In the genomic region with DNA sequence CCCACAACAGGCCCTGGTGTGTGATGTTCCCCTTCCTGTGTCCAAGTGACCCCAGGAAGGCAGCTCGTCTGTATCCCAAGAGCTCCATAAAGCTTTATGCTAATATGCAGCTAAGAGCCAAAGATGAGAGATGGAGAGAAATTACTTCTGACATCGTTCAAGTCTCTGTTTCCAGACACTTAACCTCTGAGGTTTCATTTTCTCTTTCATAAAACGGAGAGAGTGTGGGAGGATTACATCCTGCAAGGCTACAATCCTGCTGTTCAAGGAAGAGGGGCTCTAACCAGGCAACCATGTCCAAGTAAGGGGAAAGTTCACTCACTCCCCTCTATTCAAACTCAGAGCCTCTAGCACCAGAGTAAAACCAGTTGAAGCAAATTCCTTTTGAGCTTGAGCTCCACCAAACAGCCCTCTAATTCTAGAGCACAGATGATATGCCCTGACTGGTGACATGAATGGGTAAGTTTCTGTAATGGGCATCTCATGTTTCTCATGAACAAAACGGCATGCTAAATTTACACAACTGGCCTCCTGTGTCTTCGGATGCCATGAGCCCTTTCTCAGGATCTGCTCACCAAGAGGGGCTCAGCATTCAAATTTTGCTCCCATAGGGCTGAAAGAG, we compare ENCODE assay signal across 11 cellular contexts.
DNase-seq lines count a peak whose midpoint lies in the region; ATAC-seq and TF ChIP-seq lines count a peak whose summit lies in the region.
"Had no signal": no experiment of that assay in that cellular context is flagged by ENCODE, and none has a peak within 500 bp of the region (broad histone marks: within the 10 kb centered on the region; RNA-seq: fewer than 3 reads in every experiment).

No MANE protein-coding gene starts in this region.

- no peak overlapping the region for H4K91ac ChIP-seq in H9 (ENCODE audit: insufficient read length, low read depth, low read length)

- no peak overlapping the region for H2BK12ac ChIP-seq in H9 (ENCODE audit: insufficient read length, low read depth, low read length)

- no CpG with 5 or more reads among the region's 5 CpGs for WGBS in H9 (ENCODE audit: extremely low coverage, insufficient read length, low lambda C conversion rate)

- no peak overlapping the region for H3K14ac ChIP-seq in H9 (ENCODE audit: insufficient read depth, low read length)

- CTCF ChIA-PET in activated CD4-positive, alpha-beta T cell treated with anti-CD3 and anti-CD28 coated beads for 36 hours (lab: Charles Lee), result no interaction called here

- H3K9me3 ChIP-seq in Karpas-422 (ENCODE audit: low read length) (no peaks in the 10 kb centered on the region), H9 (ENCODE audit: control insufficient read depth, low read depth, low read length) (no peaks in the 10 kb centered on the region)

- H2BK5ac ChIP-seq in H9 (ENCODE audit: insufficient read length, low read length), result no peak overlapping the region

- H2BK20ac ChIP-seq in H9 (ENCODE audit: low read depth, low read length, poor library complexity, severe bottlenecking), result no peak overlapping the region

- no peaks in the 10 kb centered on the region for H3K9me2 ChIP-seq in Karpas-422 (replicated peaks; ENCODE audit: insufficient read depth, low read length)

- no peaks in the 10 kb centered on the region for H4K20me1 ChIP-seq in Karpas-422 (ENCODE audit: insufficient read depth, low read depth, low read length)
- H4K20me1 ChIP-seq in H9 (ENCODE audit: control insufficient read depth, insufficient read depth, insufficient read length), result no peaks in the 10 kb centered on the region

- H4K8ac ChIP-seq in H9 (replicated peaks; ENCODE audit: insufficient read length, low read depth, low read length), result no peak overlapping the region

- H2BK120ac ChIP-seq in H9 (ENCODE audit: low read depth, low read length, poor library complexity, severe bottlenecking), result no peak overlapping the region

- no peak overlapping the region for H4K5ac ChIP-seq in H9 (ENCODE audit: insufficient read length, low read depth, low read length)

- H3K4me3 ChIP-seq in Karpas-422 (ENCODE audit: low read length), result peak overlapping the region; percentile 69

- ATAC-seq in activated CD4-positive, alpha-beta T cell treated with anti-CD3 and anti-CD28 coated beads for 36 hours, result peak; percentile 68
- peak; percentile 65 for ATAC-seq in GM21619 (IDR thresholded peaks at IDR 0.05; ENCODE audit: unreplicated experiment)

- H3K36me3 Mint-ChIP-seq in activated CD4-positive, alpha-beta T cell treated with anti-CD3 and anti-CD28 coated beads for 36 hours (ENCODE audit: low read depth), result no peaks in the 10 kb centered on the region
- peaks cover 5% of the 10 kb centered on the region for H3K36me3 Mint-ChIP-seq in nephron progenitor cell (ENCODE audit: low read depth)
- H3K36me3 Mint-ChIP-seq in H9 (ENCODE audit: insufficient read depth in 1 of 3, low read depth in 3 of 3), result peaks cover 0 to 7% (median 2%) of the 10 kb centered on the region in 3 experiments; a peak in 2 of 7 replicates

- TF ChIP-seq CTCF in nephron progenitor cell (IDR thresholded peaks at IDR 0.05) (no peak), H9 (conservative IDR thresholded peaks at IDR 0.05) (no peak)

- H3K27me3 ChIP-seq in Karpas-422 (ENCODE audit: low read length) (no peaks in the 10 kb centered on the region), H9 (ENCODE audit: insufficient read depth, low read length) (no peaks in the 10 kb centered on the region)

- H3K9ac ChIP-seq in Karpas-422 (ENCODE audit: low read length), result peak overlapping the region; percentile 77
- H3K9ac ChIP-seq in H9 (ENCODE audit: extremely low read depth, insufficient read length, low read length), result no peak overlapping the region

- DNase-seq in activated CD4-positive, alpha-beta T cell treated with anti-CD3 and anti-CD28 coated beads for 36 hours, result no peak
- DNase-seq in activated CD4-positive, alpha-beta T cell treated with anti-CD3 and anti-CD28 coated beads for 4 hours, result no peak
- DNase-seq in Karpas-422 (peak; percentile 88), nephron progenitor cell (no peak), NCI-H2029 treated with DMSO at 0.1 percent for 48 hours (lab: John Stamatoyannopoulos, UW) (no peak), H9 (no peak)
- DNase-seq in activated effector memory CD4-positive, alpha-beta T cell treated with Interleukin-2 at 50 U/mL for 16 hours, result no peak
- DNase-seq: KBM-7, nucleus accumbens had no signal

- H3K9me3 Mint-ChIP-seq in activated CD4-positive, alpha-beta T cell treated with anti-CD3 and anti-CD28 coated beads for 36 hours (ENCODE audit: low read depth), result no peaks in the 10 kb centered on the region
- H3K9me3 Mint-ChIP-seq in nephron progenitor cell (peaks cover 13% of the 10 kb centered on the region), H9 (peaks cover 4 to 8% of the 10 kb centered on the region in 2 experiments; a peak in 4 of 5 replicates)

- H3K4me3 Mint-ChIP-seq in activated CD4-positive, alpha-beta T cell treated with anti-CD3 and anti-CD28 coated beads for 36 hours, result no peak overlapping the region
- no peak overlapping the region for H3K4me3 Mint-ChIP-seq in nephron progenitor cell
- H3K4me3 Mint-ChIP-seq in H9, result no peak overlapping the region

- no peaks in the 10 kb centered on the region for H3K36me3 ChIP-seq in Karpas-422 (ENCODE audit: insufficient read depth, low read length)

- no peaks in the 10 kb centered on the region for H3K23me2 ChIP-seq in H9 (ENCODE audit: insufficient read length, low read depth, low read length, poor library complexity, severe bottlenecking)

- peaks cover 9% of the 10 kb centered on the region for H3K4me1 Mint-ChIP-seq in activated CD4-positive, alpha-beta T cell treated with anti-CD3 and anti-CD28 coated beads for 36 hours
- H3K4me1 Mint-ChIP-seq in nephron progenitor cell, result peaks cover 39% of the 10 kb centered on the region
- peaks cover 16 to 19% of the 10 kb centered on the region in 2 experiments for H3K4me1 Mint-ChIP-seq in H9

- peaks cover 2% of the 10 kb centered on the region for H3K27me3 Mint-ChIP-seq in activated CD4-positive, alpha-beta T cell treated with anti-CD3 and anti-CD28 coated beads for 36 hours
- H3K27me3 Mint-ChIP-seq in nephron progenitor cell (ENCODE audit: low read depth, poor library complexity) (no peaks in the 10 kb centered on the region), H9 (ENCODE audit: low read depth) (no peaks in the 10 kb centered on the region)

- H3K79me1 ChIP-seq in H9 (ENCODE audit: insufficient read depth, low read depth, low read length, poor library complexity, severe bottlenecking), result no peaks in the 10 kb centered on the region

- no peak overlapping the region for H3K27ac Mint-ChIP-seq in activated CD4-positive, alpha-beta T cell treated with anti-CD3 and anti-CD28 coated beads for 36 hours
- H3K27ac Mint-ChIP-seq in nephron progenitor cell (peak overlapping the region; percentile 80), H9 (no peak overlapping the region; a peak in 1 of 7 replicates)

- H3K27ac ChIP-seq in Karpas-422 (ENCODE audit: low read length) (peak overlapping the region; percentile 100), H9 (ENCODE audit: insufficient read length, low read depth, low read length) (no peak overlapping the region)
- H3K27ac ChIP-seq: epithelial cell of prostate had no signal

- POLR2A ChIA-PET in activated CD4-positive, alpha-beta T cell treated with anti-CD3 and anti-CD28 coated beads for 36 hours (lab: Charles Lee), result no interaction called here

- H3K4me2 ChIP-seq in Karpas-422 (ENCODE audit: low read depth, low read length, poor library complexity, severe bottlenecking) (peak overlapping the region; percentile 98), H9 (ENCODE audit: insufficient read depth, insufficient read length, low read length) (no peak overlapping the region)

- no peak overlapping the region for H3K18ac ChIP-seq in H9 (ENCODE audit: insufficient read length, low read depth, low read length)

- no peak overlapping the region for H3K4ac ChIP-seq in H9 (ENCODE audit: low read depth, low read length)

- no peak overlapping the region for H3K23ac ChIP-seq in H9 (ENCODE audit: insufficient read length, low read depth, low read length)

- H2AFZ ChIP-seq in Karpas-422 (ENCODE audit: low read length) (peak overlapping the region; percentile 90), H9 (ENCODE audit: low read length) (no peak overlapping the region)

- H3T11ph ChIP-seq in H9 (ENCODE audit: low read length), result no peak overlapping the region

- no peaks in the 10 kb centered on the region for H3K79me2 ChIP-seq in Karpas-422 (ENCODE audit: low read length)
- H3K79me2 ChIP-seq in H9 (ENCODE audit: insufficient read depth, low read length), result no peaks in the 10 kb centered on the region

- no peak overlapping the region for H2BK15ac ChIP-seq in H9 (ENCODE audit: low read depth, low read length)

- no peak overlapping the region for H2AK5ac ChIP-seq in H9 (ENCODE audit: insufficient read length, low read length)

- intact Hi-C loops in activated CD4-positive, alpha-beta T cell treated with anti-CD3 and anti-CD28 coated beads for 36 hours (cut with DNase I, micrococcal nuclease), result no loop called here

- H3K4me1 ChIP-seq in Karpas-422 (ENCODE audit: low read length), result peaks cover 69% of the 10 kb centered on the region
- H3K4me1 ChIP-seq in H9 (ENCODE audit: insufficient read depth, low read length), result no peaks in the 10 kb centered on the region

- no peak overlapping the region for H3K56ac ChIP-seq in H9 (ENCODE audit: insufficient read length, low read depth, low read length)
